In the genomic region with DNA sequence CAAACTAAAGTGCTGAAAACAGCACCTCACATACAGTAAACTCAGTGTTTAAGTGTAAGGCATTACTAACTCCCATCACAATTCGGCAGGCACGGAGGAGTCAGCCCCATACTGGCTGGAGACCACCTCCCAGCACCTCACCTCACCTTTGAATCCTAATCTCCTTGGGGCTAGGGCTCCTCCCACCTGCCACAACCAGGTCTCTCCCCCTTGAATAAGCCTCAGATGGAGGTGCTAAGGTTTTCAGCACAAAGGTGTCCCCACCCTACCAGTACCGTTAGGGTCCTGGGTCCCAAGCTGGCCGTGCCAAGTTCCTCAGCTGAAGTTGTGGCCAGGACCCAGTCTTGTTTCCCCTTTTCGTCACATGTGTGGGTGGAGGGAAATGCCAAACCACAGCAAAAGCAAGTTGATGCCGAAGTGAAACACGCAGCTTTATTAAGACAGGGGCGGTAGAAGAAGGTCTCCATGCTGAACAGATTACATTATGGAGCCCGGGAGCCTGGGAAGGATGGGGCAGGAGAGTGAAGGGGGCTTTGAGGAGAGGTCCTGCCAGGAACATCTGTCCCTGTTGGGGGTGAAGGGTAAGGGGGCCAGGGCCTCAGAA, we compare ENCODE assay signal across 8 cellular contexts. TPM values are rescaled to one million over a fixed set of nuclear protein-coding genes. Genes with fewer than 3 reads are reported as not detected.
DNase-seq lines count a peak whose midpoint lies in the region; ATAC-seq, FAIRE-seq and TF ChIP-seq lines count a peak whose summit lies in the region.

A gene with protein sequence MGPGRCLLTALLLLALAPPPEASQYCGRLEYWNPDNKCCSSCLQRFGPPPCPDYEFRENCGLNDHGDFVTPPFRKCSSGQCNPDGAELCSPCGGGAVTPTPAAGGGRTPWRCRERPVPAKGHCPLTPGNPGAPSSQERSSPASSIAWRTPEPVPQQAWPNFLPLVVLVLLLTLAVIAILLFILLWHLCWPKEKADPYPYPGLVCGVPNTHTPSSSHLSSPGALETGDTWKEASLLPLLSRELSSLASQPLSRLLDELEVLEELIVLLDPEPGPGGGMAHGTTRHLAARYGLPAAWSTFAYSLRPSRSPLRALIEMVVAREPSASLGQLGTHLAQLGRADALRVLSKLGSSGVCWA (minus strand): TSS at position 332 of the 604 bp plus-strand sequence. CDS start 1,272 bp downstream, outside the sequence.

- H3K4me2 ChIP-seq in GM12878 (ENCODE audit: control insufficient read depth, insufficient read depth) (peak within 1 kb of the TSS; percentile 99), neural progenitor cell (peak within 1 kb of the TSS; percentile 86)

- POLR2A ChIA-PET in GM12878 (lab: Charles Lee): interaction anchor here (0.9 to 7.1 kb wide), 6 partner anchors 15 to 50 kb away, joined by 4 to 91 read pairs (median 8); a partner anchor contains a TSS

- no peak for TF ChIP-seq CTCF in GM12878 (IDR thresholded peaks at IDR 0.05 in 2 of 3, conservative IDR thresholded peaks at IDR 0.05 in 1 of 3; ENCODE audit: control insufficient read depth in 2 of 3, extremely low read depth in 1 of 3, insufficient read depth in 1 of 3, low read depth in 3 of 3, low read length in 3 of 3)
- TF ChIP-seq CTCF in neural progenitor cell (IDR thresholded peaks at IDR 0.05): no peak
- TF ChIP-seq CTCF in type B pancreatic cell (conservative IDR thresholded peaks at IDR 0.05): no peak

- RAD21 ChIA-PET in GM12878 (lab: Charles Lee; ENCODE audit: unreplicated experiment): interaction anchor here (1.1 to 1.7 kb wide), 7 partner anchors 24 to 189 kb away, joined by 3 to 9 read pairs (median 7); no protein-coding TSS in a partner anchor

- intact Hi-C loops in T-helper 2 cell treated with Interferon-gamma antibody and Interleukin-4, amounts not matched to agents 100 ng/mL and 5 ng/mL, for 36 hours (cut with micrococcal nuclease): loop anchor here (5.0 to 10.0 kb wide), 2 partner anchors 115 to 373 kb away; a partner anchor contains a TSS
- intact Hi-C loops in GM12878 (cut with micrococcal nuclease; ENCODE audit: unreplicated experiment): no loop called here

- peak within 1 kb of the TSS; percentile 54 for H2AFZ ChIP-seq in GM12878 (ENCODE audit: control insufficient read depth, low read depth, low read length)
- no peak within 1 kb of the TSS for H2AFZ ChIP-seq in neural progenitor cell (replicated peaks)

- H3K9me3 ChIP-seq in GM12878 (replicated peaks; ENCODE audit: control insufficient read depth, insufficient read depth, low read length): no peaks in the 10 kb centered on the region
- H3K9me3 ChIP-seq in neural progenitor cell (ENCODE audit: low read depth): no peaks in the 10 kb centered on the region

- H3K4me3 Mint-ChIP-seq in neural progenitor cell: peak within 1 kb of the TSS; percentile 76
- H3K4me3 Mint-ChIP-seq in type B pancreatic cell: peak within 1 kb of the TSS; percentile 55

- no peak for TF ChIP-seq RAD21 in GM12878 (IDR thresholded peaks at IDR 0.05; ENCODE audit: insufficient read depth, low read depth, low read length)

- ATAC-seq in GM12878 (peak; percentile 29), HG03571 (IDR thresholded peaks at IDR 0.05; ENCODE audit: unreplicated experiment) (no peak), GM19328 (IDR thresholded peaks at IDR 0.05; ENCODE audit: unreplicated experiment) (no peak)

- H3K9me3 Mint-ChIP-seq in neural progenitor cell: no peaks in the 10 kb centered on the region
- H3K9me3 Mint-ChIP-seq in type B pancreatic cell: no peaks in the 10 kb centered on the region

- peaks cover 13% of the 10 kb centered on the region for H3K27me3 Mint-ChIP-seq in neural progenitor cell (ENCODE audit: insufficient read depth, low read depth)
- no peaks in the 10 kb centered on the region for H3K27me3 Mint-ChIP-seq in type B pancreatic cell

- H3K36me3 ChIP-seq in GM12878 (ENCODE audit: control insufficient read depth in 2 of 2, insufficient read depth in 2 of 2, low read length in 1 of 2) (peaks cover 4 to 18% of the 10 kb centered on the region in 2 experiments; a peak in 2 of 4 replicates), neural progenitor cell (no peaks in the 10 kb centered on the region)

- BruUV-seq in GM12878 (replicated peaks; lab: Mats Ljungman, UMichigan): no TSS peak

- H3K4me3 ChIP-seq in GM12878 (peak within 1 kb of the TSS; percentile 83), neural progenitor cell (peak within 1 kb of the TSS; percentile 79)

- H3F3A ChIP-seq in neural progenitor cell (ENCODE audit: low read depth): peaks cover 46% of the 10 kb centered on the region

- H3K9ac ChIP-seq in GM12878 (ENCODE audit: control insufficient read depth, insufficient read depth, low read length): peak within 1 kb of the TSS; percentile 88
- no peak within 1 kb of the TSS for H3K9ac ChIP-seq in neural progenitor cell

- DNase-seq in GM12878 (ENCODE audit: low read depth, low spot score) (peak; percentile 64), neural progenitor cell (ENCODE audit: low spot score) (no peak), type B pancreatic cell (ENCODE audit: extremely low spot score, unreplicated experiment) (no peak), superior temporal gyrus (ENCODE audit: extremely low spot score) (no peak)

- H4K20me1 ChIP-seq in GM12878 (ENCODE audit: control insufficient read depth, insufficient read depth) (no peaks in the 10 kb centered on the region), neural progenitor cell (ENCODE audit: low read depth) (peaks cover 17% of the 10 kb centered on the region)

- H3K27me3 ChIP-seq in GM12878 (replicated peaks in 1 of 2; ENCODE audit: control insufficient read depth in 2 of 2, insufficient read depth in 2 of 2, low read length in 1 of 2) (no peaks in the 10 kb centered on the region), neural progenitor cell (no peaks in the 10 kb centered on the region)

- in situ Hi-C loops in GM12878 (cut with MboI): no loop called here

- peaks cover 28% of the 10 kb centered on the region for H3K79me2 ChIP-seq in GM12878 (ENCODE audit: control insufficient read depth, insufficient read depth, low read length)
- peaks cover 10% of the 10 kb centered on the region for H3K79me2 ChIP-seq in neural progenitor cell (ENCODE audit: low read depth)

- H3K4me1 ChIP-seq in GM12878 (ENCODE audit: control insufficient read depth, insufficient read depth, low read length): peaks cover 32% of the 10 kb centered on the region
- H3K4me1 ChIP-seq in neural progenitor cell: peaks cover 9% of the 10 kb centered on the region

- peak; percentile 99 for FAIRE-seq in GM12878 (lab: Jason Lieb, UNC)

- peak within 1 kb of the TSS; percentile 99 for H3K27ac ChIP-seq in GM12878 (ENCODE audit: control insufficient read depth, insufficient read depth)
- peak within 1 kb of the TSS; percentile 81 for H3K27ac ChIP-seq in neural progenitor cell

- CTCF ChIA-PET in GM12878 (lab: Yijun Ruan, JAX): interaction anchor here (0.7 to 4.3 kb wide), 3 partner anchors 29 to 190 kb away, joined by 3 to 18 read pairs (median 3); no protein-coding TSS in a partner anchor

- peaks cover 5% of the 10 kb centered on the region for H3K36me3 Mint-ChIP-seq in neural progenitor cell
- H3K36me3 Mint-ChIP-seq in type B pancreatic cell: peaks cover 4% of the 10 kb centered on the region

- peak; percentile 86 to 95; a peak in 3 of 4 replicates for TF ChIP-seq EP300 in GM12878 (IDR thresholded peaks at IDR 0.05; ENCODE audit: borderline replicate concordance in 1 of 2, control insufficient read depth in 1 of 2, low read depth in 2 of 2, low read length in 2 of 2)

- SMC1A ChIA-PET in GM12878 (lab: Charles Lee; ENCODE audit: uncharacterized antibody, unreplicated experiment): interaction anchor here (0.6 to 1.6 kb wide), 4 partner anchors 29 to 311 kb away, joined by 3 to 9 read pairs (median 6); no protein-coding TSS in a partner anchor

- H3K4me1 Mint-ChIP-seq in neural progenitor cell (peaks cover 37% of the 10 kb centered on the region), type B pancreatic cell (ENCODE audit: unreplicated experiment) (peaks cover 16% of the 10 kb centered on the region)

- H3K27ac Mint-ChIP-seq in neural progenitor cell: peak within 1 kb of the TSS; percentile 78
- peak within 1 kb of the TSS; percentile 53 for H3K27ac Mint-ChIP-seq in type B pancreatic cell

- TF ChIP-seq POLR2A in GM18526 (IDR thresholded peaks at IDR 0.05; ENCODE audit: extremely low read depth, insufficient read length) (peak; percentile 55), GM12878 (IDR thresholded peaks at IDR 0.05; ENCODE audit: low read depth, low read length) (peak; percentile 90)

- WGBS in GM12878 (ENCODE audit: insufficient coverage, insufficient replicate concordance, low lambda C conversion rate, missing lambda C conversion rate): 3% methylated on average over 9 of the region's 9 CpGs

TF ChIP-seq in GM12878, 131 proteins besides CTCF, POLR2A, EP300 and RAD21 (continues in another document):
- TF ChIP-seq RB1 (IDR thresholded peaks at IDR 0.05; ENCODE audit: borderline replicate concordance): no peak
- no peak for TF ChIP-seq JUNB (IDR thresholded peaks at IDR 0.05)

RNA-seq across cellular contexts. Expression of the gene that starts here (rescaled TPM):
- total RNA-seq in T-helper 2 cell treated with Interferon-gamma antibody and Interleukin-4, amounts not matched to agents 100 ng/mL and 5 ng/mL, for 36 hours: 31.2 and 35.2 TPM in 2 replicates
- 16.2 and 19.9 TPM in 2 replicates for total RNA-seq in GM12878 (2013; cell fraction: nucleolus; rRNA removed)
- 27.2 and 28.7 TPM in 2 replicates for total RNA-seq in GM12878 (2014; rRNA removed)
- 8.3 and 9.1 TPM in 2 replicates for total RNA-seq in GM12878 (2014; rRNA removed; fragmentation: Illumina TruSeq; extraction: Trizol)
- 35.3 and 41.7 TPM in 2 replicates for total RNA-seq in GM12878 (2021)
- polyA plus RNA-seq in GM12878 (2011; ENCODE audit: low read depth): 11.1 TPM
- 10.1 and 22.4 TPM in 2 replicates for polyA plus RNA-seq in GM12878 (2011; rRNA removed)
- 46.7 and 55.5 TPM in 2 replicates for polyA plus RNA-seq in GM12878 (2011; cell fraction: cytosol; rRNA removed)
- polyA plus RNA-seq in GM12878 (2011; cell fraction: nucleus; rRNA removed): 75.6 and 89.2 TPM in 2 replicates
- polyA plus RNA-seq in GM12878 (2012): 30.0 and 41.7 TPM in 2 replicates
- polyA plus RNA-seq in GM12878 (2014; fragmentation: Illumina TruSeq; extraction: Trizol): 5.9 and 8.7 TPM in 2 replicates
- 10 to 100 TPM in 1 of 2 experiments, 1 to 10 TPM in 1; 2.5 to 11.9 TPM for polyA plus RNA-seq in GM12878 (2014; fragmentation: Nextera tagmentation; extraction: Ambion mirVana)
- polyA plus RNA-seq in GM12878 (2014; rRNA removed): 39.9 and 47.9 TPM in 2 replicates
- 10 to 100 TPM; 36.4 to 36.8 TPM for polyA plus RNA-seq in GM12878 (2016; fragmentation: Nextera tagmentation; extraction: Ambion mirVana)
- 7.2 and 17.9 TPM in 2 replicates for polyA minus RNA-seq in GM12878 (2011; rRNA and poly(A)+ RNA removed)
- polyA minus RNA-seq in GM12878 (2011; cell fraction: cytosol; rRNA and poly(A)+ RNA removed): 9.4 and 12.4 TPM in 2 replicates
- polyA minus RNA-seq in GM12878 (2011; cell fraction: nucleus; rRNA and poly(A)+ RNA removed): 11.1 and 12.0 TPM in 2 replicates
- 5.0 and 9.2 TPM in 2 replicates for total RNA-seq in neural progenitor cell (ENCODE audit: low replicate concordance)
- total RNA-seq in type B pancreatic cell (ENCODE audit: low replicate concordance): 1.5 and 3.8 TPM in 2 replicates
